ENCODE assay signal across 1 cellular context in genomic region chr15:38127306-38127731, GRCh38.
TF ChIP-seq lines count a peak whose summit lies in the region.

No MANE protein-coding gene starts in this region.

TF ChIP-seq in IMR-90, 13 proteins besides CTCF, POLR2A, EP300 and RAD21 (continued from another document):
- TF ChIP-seq ELK1 (IDR thresholded peaks at IDR 0.05; ENCODE audit: borderline replicate concordance, low read depth, low read length) (no peak), BHLHE40 (IDR thresholded peaks at IDR 0.05; ENCODE audit: low read depth, low read length) (no peak)
TF ChIP-seq in IMR-90: peak in this region for 0.
